Comparison of ENCODE assay signal across 14 cellular contexts in genomic region chr12:94805749-94806148, GRCh38.
DNase-seq lines count a peak whose midpoint lies in the region; FAIRE-seq and TF ChIP-seq lines count a peak whose summit lies in the region.
"Had no signal": no experiment of that assay in that cellular context is flagged by ENCODE, and none has a peak within 500 bp of the region (broad histone marks: within the 10 kb centered on the region; RNA-seq: fewer than 3 reads in every experiment).

No MANE protein-coding gene starts in this region.

- H3K27me3 ChIP-seq in testis, result no peaks in the 10 kb centered on the region
- H3K27me3 ChIP-seq in small intestine (ENCODE audit: control insufficient read depth in 2 of 2, insufficient read depth in 2 of 2, low read length in 2 of 2), result no peaks in the 10 kb centered on the region

- H3K36me3 ChIP-seq in testis (ENCODE audit: low read depth, missing control alignments) (no peaks in the 10 kb centered on the region), small intestine (ENCODE audit: control insufficient read depth in 2 of 2, insufficient read depth in 2 of 2, low read length in 2 of 2) (no peaks in the 10 kb centered on the region)
- H3K36me3 ChIP-seq: cardiac muscle cell had no signal

- TF ChIP-seq POLR2A in testis (IDR thresholded peaks at IDR 0.05), result no peak

- no peak overlapping the region for H3K4me3 ChIP-seq in testis
- H3K4me3 ChIP-seq in small intestine (ENCODE audit: low read depth in 1 of 2, low read length in 2 of 2), result no peak overlapping the region
- H3K4me3 ChIP-seq: cardiac muscle cell, skin epidermis had no signal

- intact Hi-C loops in testis (cut with DNase I; ENCODE audit: low total_unique reads), result no loop called here

- FAIRE-seq in small intestine (lab: Jason Lieb, UNC), result no peak

- H3K4me1 ChIP-seq in testis (no peaks in the 10 kb centered on the region), small intestine (ENCODE audit: control insufficient read depth in 2 of 2, insufficient read depth in 1 of 2, low read depth in 1 of 2, low read length in 1 of 2) (no peaks in the 10 kb centered on the region)

- no peak for TF ChIP-seq CTCF in testis (IDR thresholded peaks at IDR 0.05)

- DNase-seq in AG20443 (ENCODE audit: low spot score), result peak; percentile 36
- DNase-seq in HCEC 1CT, result peak; percentile 44
- peak; percentile 94 for DNase-seq in amniotic epithelial cell (ENCODE audit: low read depth)
- DNase-seq in kidney tubule cell (ENCODE audit: low spot score), result peak; percentile 96
- DNase-seq in testis, result no peak
- no peak for DNase-seq in small intestine
- no peak for DNase-seq in Kasumi-1 (lab: John Stamatoyannopoulos, UW)
- DNase-seq in NCI-H526 (lab: John Stamatoyannopoulos, UW), result no peak
- DNase-seq: activated CD4-positive, alpha-beta memory T cell treated with anti-CD3 and anti-CD28 coated beads, Interleukin-2, amount 10 ng/mL, durations not matched to agents 7 days and 5 days; CD8-positive, alpha-beta memory T cell; RPMI8226 had no signal

- WGBS in testis, 2 donors, result 86 to 97% methylated on average over 2 of the region's 2 CpGs
- WGBS in small intestine, 3 donors, result 84 to 93% (median 86%) methylated on average over 2 of the region's 2 CpGs

- H3K9me3 ChIP-seq in testis (no peaks in the 10 kb centered on the region), small intestine (ENCODE audit: control insufficient read depth, low read depth) (no peaks in the 10 kb centered on the region)

- H3K27ac ChIP-seq in testis (no peak overlapping the region), small intestine (ENCODE audit: low read depth in 1 of 2, low read length in 1 of 2) (no peak overlapping the region)
- H3K27ac ChIP-seq: cardiac muscle cell, KMS-11, skin epidermis had no signal

Comparison
In these comparisons a context has a peak if more than half of its experiments do, and no peak if none do; other contexts are left out.
1. DNase-seq: peak in AG20443 (single experiment), HCEC 1CT (single experiment), amniotic epithelial cell (single experiment) and kidney tubule cell (single experiment); none in testis (single experiment), small intestine (single experiment), Kasumi-1 (0 of 2) and NCI-H526 (0 of 2).